Comparison of ENCODE assay signal across 8 cellular contexts in the genomic region with DNA sequence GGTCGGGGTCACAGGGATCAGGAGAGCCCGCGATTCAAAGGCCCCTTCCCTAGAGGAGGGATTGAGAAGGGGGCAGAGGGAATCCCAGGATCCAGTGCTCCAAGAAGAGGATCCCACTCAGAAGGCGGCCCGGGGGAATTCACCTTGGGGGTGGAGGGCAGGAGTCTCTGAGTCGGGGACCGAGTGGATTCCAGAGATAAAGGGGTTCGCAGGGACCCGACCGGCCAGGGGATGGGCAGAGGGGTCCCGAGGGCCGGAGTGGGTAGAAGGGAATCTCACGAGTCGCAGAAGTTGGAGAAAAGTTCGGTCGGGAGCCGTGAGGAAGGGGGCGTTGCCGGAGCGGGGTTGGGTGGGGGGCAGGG. TPM values are rescaled to one million over a fixed set of nuclear protein-coding genes. Genes with fewer than 3 reads are reported as not detected.
DNase-seq lines count a peak whose midpoint lies in the region; ATAC-seq and TF ChIP-seq lines count a peak whose summit lies in the region.

No MANE protein-coding gene starts in this region.

- H3K4me3 ChIP-seq in breast epithelium (peak overlapping the region; percentile 74 to 99 (median 74)), mesendoderm (ENCODE audit: low read length) (peak overlapping the region; percentile 91)

- no peak for TF ChIP-seq CTCF in breast epithelium (IDR thresholded peaks at IDR 0.05)

- peaks cover 10% of the 10 kb centered on the region for H3K79me2 ChIP-seq in mesendoderm (ENCODE audit: control insufficient read depth, insufficient read depth, low read length)

- H3K36me3 ChIP-seq in breast epithelium (no peaks in the 10 kb centered on the region), mesendoderm (ENCODE audit: control insufficient read depth, insufficient read depth, low read length) (peaks cover 10% of the 10 kb centered on the region)

- no peaks in the 10 kb centered on the region for H3K27me3 ChIP-seq in breast epithelium
- H3K27me3 ChIP-seq in mesendoderm (ENCODE audit: insufficient read depth, low read length, poor library complexity), result no peaks in the 10 kb centered on the region

- intact Hi-C loops in Right ventricle myocardium superior (cut with DNase I) (no loop called here), cardiac septum (cut with DNase I) (no loop called here), breast epithelium (cut with DNase I; ENCODE audit: low total_unique reads) (no loop called here)

- no CpG with 5 or more reads among the region's 20 CpGs for WGBS in mesendoderm (ENCODE audit: extremely low coverage, insufficient coverage, low lambda C conversion rate)

- H4K5ac ChIP-seq in mesendoderm (ENCODE audit: low read length), result no peak overlapping the region

- H3K23ac ChIP-seq in mesendoderm (ENCODE audit: low read length), result no peak overlapping the region

- H2BK5ac ChIP-seq in mesendoderm (ENCODE audit: low read length), result peak overlapping the region; percentile 25

- peak overlapping the region; percentile 98 for H3K56ac ChIP-seq in mesendoderm (ENCODE audit: low read length)

- peak overlapping the region; percentile 98 for H3K9ac ChIP-seq in mesendoderm (ENCODE audit: low read length)

- no peak overlapping the region for H2BK15ac ChIP-seq in mesendoderm (replicated peaks; ENCODE audit: low read depth)

- H3K4me1 ChIP-seq in breast epithelium, result peaks cover 0 to 10% of the 10 kb centered on the region in 2 donors
- H3K4me1 ChIP-seq in mesendoderm (ENCODE audit: control insufficient read depth, low read depth, low read length), result no peaks in the 10 kb centered on the region

- TF ChIP-seq POLR2A in breast epithelium (IDR thresholded peaks at IDR 0.05), result no peak

- H3K27ac ChIP-seq in breast epithelium (peak overlapping the region; percentile 91 to 93), mesendoderm (ENCODE audit: low read depth, low read length) (peak overlapping the region; percentile 80)

- DNase-seq in Right ventricle myocardium superior (no peak), cardiac septum (ENCODE audit: low spot score) (no peak), breast epithelium (ENCODE audit: low spot score in 2 of 2) (no peak), mesendoderm (peak; percentile 35), KG1 (lab: John Stamatoyannopoulos, UW) (no peak), NCI-H2196 (lab: John Stamatoyannopoulos, UW; ENCODE audit: unreplicated experiment) (no peak)

- ATAC-seq in Right ventricle myocardium superior (ENCODE audit: poor library complexity) (peak; percentile 1), HG03196 (IDR thresholded peaks at IDR 0.05; ENCODE audit: unreplicated experiment) (no peak), HG02970 (IDR thresholded peaks at IDR 0.05; ENCODE audit: low FRiP score, unreplicated experiment) (no peak)

- no peaks in the 10 kb centered on the region for H3K9me3 ChIP-seq in breast epithelium

- H4K8ac ChIP-seq in mesendoderm (ENCODE audit: low read depth, low read length), result no peak overlapping the region

- no peak overlapping the region for H2AK5ac ChIP-seq in mesendoderm (ENCODE audit: low read length)

- peak overlapping the region; percentile 88 for H3K18ac ChIP-seq in mesendoderm (ENCODE audit: low read length)

- H3K79me1 ChIP-seq in mesendoderm (ENCODE audit: low read length), result peaks cover 9% of the 10 kb centered on the region

- H3K4me2 ChIP-seq in mesendoderm (ENCODE audit: low read length), result peak overlapping the region; percentile 70

- peak overlapping the region; percentile 54 for H2BK120ac ChIP-seq in mesendoderm (ENCODE audit: low read depth, low read length)

- H3K4ac ChIP-seq in mesendoderm (ENCODE audit: low read depth, low read length), result peak overlapping the region; percentile 40

RNA-seq across cellular contexts. Expression of a gene that starts 0.3 kb away (rescaled TPM):
- total RNA-seq in Right ventricle myocardium superior (10.1 TPM), cardiac septum (13.3 TPM), breast epithelium (10 to 100 TPM; 13.1 to 36.7 (median 25.5) TPM)
- polyA plus RNA-seq in mesendoderm (2013, experiment 1 of 2), result 31.9 TPM
- polyA plus RNA-seq in mesendoderm (2013, experiment 2 of 2), result 37.0 TPM

RNA-seq across cellular contexts. Expression of a gene that starts 29.2 kb away (rescaled TPM):
- total RNA-seq in Right ventricle myocardium superior, result 13.9 TPM
- total RNA-seq in cardiac septum, result 24.2 TPM
- total RNA-seq in breast epithelium, result 10 to 100 TPM; 11.4 to 23.1 (median 12.1) TPM
- 27.1 TPM for polyA plus RNA-seq in mesendoderm (2013, experiment 1 of 2)
- 26.5 TPM for polyA plus RNA-seq in mesendoderm (2013, experiment 2 of 2)

RNA-seq across cellular contexts. Expression of a gene that starts 29.6 kb away (rescaled TPM):
- total RNA-seq in Right ventricle myocardium superior, result 38.4 TPM
- 54.2 TPM for total RNA-seq in cardiac septum
- 10 to 100 TPM; 45.0 to 57.0 (median 53.7) TPM for total RNA-seq in breast epithelium
- polyA plus RNA-seq in mesendoderm (2013, experiment 1 of 2), result 77.7 TPM
- 76.0 TPM for polyA plus RNA-seq in mesendoderm (2013, experiment 2 of 2)

RNA-seq across cellular contexts. Expression of a gene that starts 55.7 kb away (rescaled TPM):
- 15.2 TPM for total RNA-seq in Right ventricle myocardium superior
- total RNA-seq in cardiac septum, result 23.8 TPM
- total RNA-seq in breast epithelium, result 1 to 10 TPM in 2 of 3 donors, under 1 TPM in 1; 0.48 to 3.9 (median 1.9) TPM
- polyA plus RNA-seq in mesendoderm (2013, experiment 1 of 2), result 0.41 TPM
- 0.42 TPM for polyA plus RNA-seq in mesendoderm (2013, experiment 2 of 2)
